2 cellular contexts compared by ENCODE assay signal in the genomic region with DNA sequence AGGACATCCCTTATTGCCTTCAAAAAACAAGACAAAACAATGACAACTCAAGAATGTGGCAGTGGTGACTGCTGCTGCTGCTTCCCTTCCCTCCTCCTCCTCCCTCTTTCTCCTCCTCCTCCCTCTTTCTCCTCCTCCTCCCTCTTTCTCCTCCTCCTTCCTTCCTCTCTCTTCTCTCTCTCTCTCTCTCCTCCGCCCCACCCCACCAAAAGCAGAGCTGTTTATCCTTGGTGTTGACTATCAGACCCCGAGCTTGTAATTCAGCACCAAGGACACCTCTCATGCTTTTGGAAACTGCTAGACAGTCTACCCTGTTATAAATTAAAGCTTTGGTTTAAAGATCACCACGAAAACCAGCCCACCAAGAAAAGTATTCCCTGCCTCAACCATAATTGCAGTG.
TF ChIP-seq lines count a peak whose summit lies in the region.

No MANE protein-coding gene starts in this region.

TF ChIP-seq in HepG2, 621 proteins besides CTCF, POLR2A, EP300 and RAD21 (continued from another document):
- TF ChIP-seq, protein P1, sequence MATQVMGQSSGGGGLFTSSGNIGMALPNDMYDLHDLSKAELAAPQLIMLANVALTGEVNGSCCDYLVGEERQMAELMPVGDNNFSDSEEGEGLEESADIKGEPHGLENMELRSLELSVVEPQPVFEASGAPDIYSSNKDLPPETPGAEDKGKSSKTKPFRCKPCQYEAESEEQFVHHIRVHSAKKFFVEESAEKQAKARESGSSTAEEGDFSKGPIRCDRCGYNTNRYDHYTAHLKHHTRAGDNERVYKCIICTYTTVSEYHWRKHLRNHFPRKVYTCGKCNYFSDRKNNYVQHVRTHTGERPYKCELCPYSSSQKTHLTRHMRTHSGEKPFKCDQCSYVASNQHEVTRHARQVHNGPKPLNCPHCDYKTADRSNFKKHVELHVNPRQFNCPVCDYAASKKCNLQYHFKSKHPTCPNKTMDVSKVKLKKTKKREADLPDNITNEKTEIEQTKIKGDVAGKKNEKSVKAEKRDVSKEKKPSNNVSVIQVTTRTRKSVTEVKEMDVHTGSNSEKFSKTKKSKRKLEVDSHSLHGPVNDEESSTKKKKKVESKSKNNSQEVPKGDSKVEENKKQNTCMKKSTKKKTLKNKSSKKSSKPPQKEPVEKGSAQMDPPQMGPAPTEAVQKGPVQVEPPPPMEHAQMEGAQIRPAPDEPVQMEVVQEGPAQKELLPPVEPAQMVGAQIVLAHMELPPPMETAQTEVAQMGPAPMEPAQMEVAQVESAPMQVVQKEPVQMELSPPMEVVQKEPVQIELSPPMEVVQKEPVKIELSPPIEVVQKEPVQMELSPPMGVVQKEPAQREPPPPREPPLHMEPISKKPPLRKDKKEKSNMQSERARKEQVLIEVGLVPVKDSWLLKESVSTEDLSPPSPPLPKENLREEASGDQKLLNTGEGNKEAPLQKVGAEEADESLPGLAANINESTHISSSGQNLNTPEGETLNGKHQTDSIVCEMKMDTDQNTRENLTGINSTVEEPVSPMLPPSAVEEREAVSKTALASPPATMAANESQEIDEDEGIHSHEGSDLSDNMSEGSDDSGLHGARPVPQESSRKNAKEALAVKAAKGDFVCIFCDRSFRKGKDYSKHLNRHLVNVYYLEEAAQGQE (IDR thresholded peaks at IDR 0.05; ENCODE audit: borderline replicate concordance in 1 of 2, low read depth in 1 of 2, low read length in 2 of 2) = peak in 1 of 2 experiments; percentile 87; a peak in 3 of 4 replicates
- TF ChIP-seq MEIS1 (CRISPR knock-in tag; IDR thresholded peaks at IDR 0.05; ENCODE audit: borderline replicate concordance) (no peak), ZNF678 (CRISPR knock-in tag; IDR thresholded peaks at IDR 0.05) (no peak)

TF ChIP-seq in PFSK-1, 5 proteins besides CTCF, POLR2A, EP300 and RAD21 (continued from another document):
- TF ChIP-seq, protein P1 (IDR thresholded peaks at IDR 0.05; ENCODE audit: insufficient read depth in 1 of 2, low read depth in 2 of 2, low read length in 2 of 2) = peak; percentile 69 to 91
